In the genomic region with DNA sequence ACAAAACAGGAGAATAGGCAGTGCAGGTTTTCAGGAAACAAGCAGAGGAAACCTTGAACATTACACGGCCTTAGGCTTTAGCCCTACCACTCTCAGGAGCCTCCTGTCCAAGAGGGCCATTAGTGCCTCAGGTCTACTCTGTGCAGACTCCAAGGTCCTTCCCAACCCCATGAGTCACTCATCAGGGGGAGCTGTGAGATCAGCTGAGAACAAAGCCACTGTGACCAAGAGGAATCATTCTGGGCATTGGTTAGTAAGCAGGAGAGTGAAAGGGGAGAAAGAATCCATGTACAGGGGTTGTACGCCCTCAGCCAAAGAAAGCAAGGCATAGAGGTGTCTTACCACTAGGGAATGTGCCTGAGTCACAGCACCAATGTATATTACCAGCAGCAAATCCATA, we compare ENCODE assay signal across 24 cellular contexts.
"Had no signal": no experiment of that assay in that cellular context is flagged by ENCODE, and none has a peak within 500 bp of the region (broad histone marks: within the 10 kb centered on the region; RNA-seq: fewer than 3 reads in every experiment).

No MANE protein-coding gene starts in this region.

- H3K36me3 ChIP-seq: brain microvascular endothelial cell, heart left ventricle, left ventricle myocardium inferior, spleen, tibial nerve had no signal

- ATAC-seq: activated CD4-positive, CD25-positive, alpha-beta regulatory T cell treated with anti-CD3 and anti-CD28 coated beads, Interleukin-2, amount 50 U/mL, for 24 hours; esophagus mucosa; foreskin keratinocyte; heart left ventricle; natural killer cell treated with Interleukin-12 subunit alpha and Interleukin-12 subunit beta and Interleukin-15 and Interleukin-18, amount 100 ng/mL, for 72 hours; right cardiac atrium had no signal

- H3K27ac Mint-ChIP-seq: activated CD4-positive, alpha-beta memory T cell treated with anti-CD3 and anti-CD28 coated beads, Interleukin-2, amount 10 ng/mL, durations not matched to agents 7 days and 5 days; activated CD4-positive, alpha-beta T cell treated with anti-CD3 and anti-CD28 coated beads, Interleukin-2, amount 10 ng/mL, durations not matched to agents 24 days and 14 days; activated naive CD8-positive, alpha-beta T cell; natural killer cell treated with Interleukin-12 subunit alpha and Interleukin-12 subunit beta and Interleukin-15 and Interleukin-18, amount 100 ng/mL, for 72 hours; T-helper 2 cell treated with Interferon-gamma antibody and Interleukin-4, amounts not matched to agents 5 μg/mL and 100 μg/mL, for 36 hours had no signal

- H3K27ac ChIP-seq: brain microvascular endothelial cell, foreskin keratinocyte, heart left ventricle, left ventricle myocardium inferior, spleen, tibial nerve, WERI-Rb-1 had no signal

- H3K9me3 ChIP-seq: heart left ventricle, left ventricle myocardium inferior, tibial nerve had no signal

- DNase-seq: activated CD4-positive, alpha-beta memory T cell treated with anti-CD3 and anti-CD28 coated beads, Interleukin-2, amount 10 ng/mL, durations not matched to agents 7 days and 5 days; activated CD4-positive, alpha-beta T cell treated with anti-CD3 and anti-CD28 coated beads, Interleukin-2, amount 10 ng/mL, durations not matched to agents 24 days and 14 days; activated naive CD4-positive, alpha-beta T cell; activated T-cell treated with anti-CD3 and anti-CD28 coated beads, Interleukin-2, amount 50 U/mL, for 48 hours; anterior cingulate cortex; brain microvascular endothelial cell; central memory CD4-positive, alpha-beta T cell; heart left ventricle; kidney glomerular epithelial cell; left ventricle myocardium inferior; mesendoderm; right cardiac atrium; spleen; stimulated activated naive CD4-positive, alpha-beta T cell; T-helper 1 cell; WERI-Rb-1 had no signal

- H3K4me3 ChIP-seq: heart left ventricle, left ventricle myocardium inferior, lung, spleen, tibial nerve had no signal

- H3K4me1 Mint-ChIP-seq: activated CD4-positive, alpha-beta memory T cell treated with anti-CD3 and anti-CD28 coated beads, Interleukin-2, amount 10 ng/mL, durations not matched to agents 7 days and 5 days; activated CD4-positive, alpha-beta T cell treated with anti-CD3 and anti-CD28 coated beads, Interleukin-2, amount 10 ng/mL, durations not matched to agents 24 days and 14 days had no signal

- H3K4me1 ChIP-seq: foreskin keratinocyte, heart left ventricle, left ventricle myocardium inferior, spleen, tibial nerve had no signal

- H3K9me3 Mint-ChIP-seq: activated CD4-positive, alpha-beta memory T cell treated with anti-CD3 and anti-CD28 coated beads, Interleukin-2, amount 10 ng/mL, durations not matched to agents 7 days and 5 days; activated CD4-positive, alpha-beta T cell treated with anti-CD3 and anti-CD28 coated beads, Interleukin-2, amount 10 ng/mL, durations not matched to agents 24 days and 14 days; T-helper 2 cell treated with Interferon-gamma antibody and Interleukin-4, amounts not matched to agents 5 μg/mL and 100 μg/mL, for 36 hours had no signal

- H3K4me3 Mint-ChIP-seq: activated CD4-positive, alpha-beta memory T cell treated with anti-CD3 and anti-CD28 coated beads, Interleukin-2, amount 10 ng/mL, durations not matched to agents 7 days and 5 days; activated CD4-positive, alpha-beta T cell treated with anti-CD3 and anti-CD28 coated beads, Interleukin-2, amount 10 ng/mL, durations not matched to agents 24 days and 14 days; activated naive CD8-positive, alpha-beta T cell; natural killer cell treated with Interleukin-12 subunit alpha and Interleukin-12 subunit beta and Interleukin-15 and Interleukin-18, amount 100 ng/mL, for 72 hours; T-helper 2 cell treated with Interferon-gamma antibody and Interleukin-4, amounts not matched to agents 5 μg/mL and 100 μg/mL, for 36 hours had no signal

- H3K27me3 ChIP-seq: brain microvascular endothelial cell, foreskin keratinocyte, heart left ventricle, spleen, tibial nerve had no signal

- H3K27me3 Mint-ChIP-seq: activated CD4-positive, alpha-beta memory T cell treated with anti-CD3 and anti-CD28 coated beads, Interleukin-2, amount 10 ng/mL, durations not matched to agents 7 days and 5 days; activated CD4-positive, alpha-beta T cell treated with anti-CD3 and anti-CD28 coated beads, Interleukin-2, amount 10 ng/mL, durations not matched to agents 24 days and 14 days; activated naive CD8-positive, alpha-beta T cell; natural killer cell treated with Interleukin-12 subunit alpha and Interleukin-12 subunit beta and Interleukin-15 and Interleukin-18, amount 100 ng/mL, for 72 hours had no signal
